In the genomic region with DNA sequence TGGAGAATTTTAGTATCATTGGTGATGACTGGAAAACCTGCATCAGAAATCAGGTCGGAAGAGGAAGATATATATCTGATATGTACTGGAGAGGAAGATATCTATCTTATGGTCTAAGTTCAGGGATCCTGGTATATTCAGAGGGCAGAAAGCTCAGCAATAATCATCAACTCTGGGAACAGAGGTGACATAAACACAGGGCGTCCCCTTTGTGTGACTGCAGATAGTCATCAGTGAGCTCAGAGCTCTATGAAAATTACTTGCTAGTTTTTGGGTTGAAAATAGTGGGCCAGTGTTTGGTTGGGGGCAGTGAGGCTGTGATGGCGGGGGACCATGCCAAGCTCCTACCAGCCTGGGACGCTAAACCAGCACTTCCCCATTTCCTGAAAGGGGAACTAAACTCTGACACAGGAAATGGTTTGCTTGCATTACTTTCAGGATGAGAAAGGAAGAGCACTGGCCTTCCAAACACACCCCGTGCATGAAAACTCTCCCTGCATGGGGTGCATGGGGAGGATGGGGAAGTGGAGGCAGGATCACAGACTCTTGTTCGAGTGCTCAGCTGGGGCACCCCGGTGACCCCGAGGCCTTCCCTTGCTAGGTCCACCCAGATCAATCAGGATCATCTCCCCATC, we compare ENCODE assay signal across 9 cellular contexts. TPM values are rescaled to one million over a fixed set of nuclear protein-coding genes. Genes with fewer than 3 reads are reported as not detected.
A peak's percentile ranks its signal among the peaks of the same experiment; 100 is the strongest.
DNase-seq lines count a peak whose midpoint lies in the region; ATAC-seq and TF ChIP-seq lines count a peak whose summit lies in the region.
"Had no signal": no experiment of that assay in that cellular context is flagged by ENCODE, and none has a peak within 500 bp of the region (broad histone marks: within the 10 kb centered on the region; RNA-seq: fewer than 3 reads in every experiment).

No MANE protein-coding gene starts in this region.

- DNase-seq in CD4-positive, alpha-beta T cell: no peak
- DNase-seq in T-cell: peak in 1 of 34 experiments; percentile 15
- DNase-seq in inferior parietal cortex (ENCODE audit: extremely low spot score): peak; percentile 20
- DNase-seq in NCI-H526 (lab: John Stamatoyannopoulos, UW): no peak
- DNase-seq in GM03348 (ENCODE audit: low spot score): no peak
- no peak for DNase-seq in thyroid gland
- DNase-seq: NCI-H1092 had no signal

- 68 to 77% methylated on average over 8 of the region's 8 CpGs for WGBS in thyroid gland, 2 donors

- H3K27ac ChIP-seq in CD4-positive, alpha-beta T cell (ENCODE audit: low read depth, low read length): no peak overlapping the region
- no peak overlapping the region for H3K27ac ChIP-seq in thyroid gland

- ATAC-seq in CD4-positive, alpha-beta T cell (ENCODE audit: poor library complexity): no peak
- peak; percentile 75 for ATAC-seq in GM21447 (IDR thresholded peaks at IDR 0.05; ENCODE audit: unreplicated experiment)
- peak in 3 of 4 experiments; percentile 30 to 46 (median 31) for ATAC-seq in T-cell (replicated peaks in 1 of 4)
- ATAC-seq in HG02938 (IDR thresholded peaks at IDR 0.05; ENCODE audit: unreplicated experiment): no peak

- intact Hi-C loops in CD4-positive, alpha-beta T cell (cut with DNase I, micrococcal nuclease): loop anchor here in 1 of 2 experiments (2.0 kb wide), 1 partner anchor 28 kb away; a partner anchor contains a TSS
- intact Hi-C loops in thyroid gland (cut with DNase I): no loop called here

- peaks cover 10% of the 10 kb centered on the region for H3K9me3 ChIP-seq in CD4-positive, alpha-beta T cell (ENCODE audit: control insufficient read depth, low read length)
- H3K9me3 ChIP-seq in thyroid gland: no peaks in the 10 kb centered on the region

- H3K4me3 ChIP-seq in thyroid gland (replicated peaks in 1 of 3): no peak overlapping the region

- CTCF ChIA-PET in CD4-positive, alpha-beta T cell (lab: Charles Lee): interaction anchor here (1.2 to 1.6 kb wide), 3 partner anchors 10 to 38 kb away, joined by 3 to 9 read pairs (median 3); a partner anchor contains a TSS
- CTCF ChIA-PET in T-cell (lab: Charles Lee): interaction anchor here in 1 of 2 donors (0.6 to 1.5 kb wide), 5 partner anchors 12 to 97 kb away, joined by 3 to 5 read pairs (median 3); a partner anchor contains a TSS

- no peaks in the 10 kb centered on the region for H3K27me3 ChIP-seq in CD4-positive, alpha-beta T cell (ENCODE audit: control insufficient read depth, insufficient read depth, low read length)
- H3K27me3 ChIP-seq in thyroid gland: no peaks in the 10 kb centered on the region

- POLR2A ChIA-PET in CD4-positive, alpha-beta T cell (lab: Charles Lee): interaction anchor here (0.9 to 1.9 kb wide), 6 partner anchors 11 to 33 kb away, joined by 3 to 7 read pairs (median 5); a partner anchor contains a TSS
- POLR2A ChIA-PET in T-cell (lab: Charles Lee): interaction anchor here in 1 of 2 donors (0.7 kb wide), 1 partner anchor 58 kb away, joined by 3 read pairs; no protein-coding TSS in a partner anchor

- peak overlapping the region; percentile 71 for H3K27ac Mint-ChIP-seq in CD4-positive, alpha-beta T cell
- H3K27ac Mint-ChIP-seq in T-cell: peak overlapping the region; percentile 82

- TF ChIP-seq CTCF in CD4-positive, alpha-beta T cell (IDR thresholded peaks at IDR 0.05): no peak
- no peak for TF ChIP-seq CTCF in thyroid gland (IDR thresholded peaks at IDR 0.05)

- TF ChIP-seq POLR2A in thyroid gland (IDR thresholded peaks at IDR 0.05): no peak

- peaks cover 16% of the 10 kb centered on the region for H3K36me3 Mint-ChIP-seq in CD4-positive, alpha-beta T cell (ENCODE audit: low read depth)
- peaks cover 31% of the 10 kb centered on the region for H3K36me3 Mint-ChIP-seq in T-cell

- no peaks in the 10 kb centered on the region for H3K36me3 ChIP-seq in thyroid gland

- no peak overlapping the region for H3K4me3 Mint-ChIP-seq in CD4-positive, alpha-beta T cell
- H3K4me3 Mint-ChIP-seq in T-cell: peak overlapping the region in 1 of 3 donors; percentile 37

- peaks cover under 1% of the 10 kb centered on the region for H3K9me3 Mint-ChIP-seq in CD4-positive, alpha-beta T cell
- peaks cover 11 to 12% (median 12%) of the 10 kb centered on the region in 3 donors for H3K9me3 Mint-ChIP-seq in T-cell

- H3K27me3 Mint-ChIP-seq in CD4-positive, alpha-beta T cell: no peaks in the 10 kb centered on the region
- no peaks in the 10 kb centered on the region for H3K27me3 Mint-ChIP-seq in T-cell

- peaks cover 50% of the 10 kb centered on the region for H3K4me1 Mint-ChIP-seq in CD4-positive, alpha-beta T cell (ENCODE audit: low read depth)
- peaks cover 21 to 49% (median 47%) of the 10 kb centered on the region in 3 donors for H3K4me1 Mint-ChIP-seq in T-cell

- no peaks in the 10 kb centered on the region for H3K4me1 ChIP-seq in thyroid gland

RNA-seq across cellular contexts. Expression of a gene that starts 15.8 kb away (rescaled TPM):
- 1 to 10 TPM; 4.5 to 5.3 TPM for total RNA-seq in CD4-positive, alpha-beta T cell
- total RNA-seq in T-cell: 1 to 10 TPM; 2.4 to 7.6 (median 3.1) TPM
- total RNA-seq in thyroid gland: 1 to 10 TPM in 1 of 4 donors, under 1 TPM in 3; 0.40 to 1.6 (median 0.68) TPM

RNA-seq across cellular contexts. Expression of a gene that starts 28.1 kb away (rescaled TPM):
- total RNA-seq in CD4-positive, alpha-beta T cell: 10 to 100 TPM; 26.6 TPM
- total RNA-seq in T-cell (10 to 100 TPM; 38.8 to 85.2 (median 69.6) TPM), thyroid gland (1 to 10 TPM in 3 of 4 donors, under 1 TPM in 1; 0.78 to 1.7 (median 1.3) TPM)

RNA-seq across cellular contexts. Expression of a gene that starts 32.7 kb away (rescaled TPM):
- 100 to 1,000 TPM; 360 to 373 TPM for total RNA-seq in CD4-positive, alpha-beta T cell
- total RNA-seq in T-cell (100 to 1,000 TPM; 243 to 380 (median 294) TPM), thyroid gland (100 to 1,000 TPM in 1 of 4 donors, 10 to 100 TPM in 3; 79.2 to 180 (median 92.4) TPM)

Comparison
In these comparisons a context has a peak if more than half of its experiments do, and no peak if none do; other contexts are left out.
1. ATAC-seq: peak in GM21447 (single experiment) and T-cell (3 of 4); none in CD4-positive, alpha-beta T cell (single experiment) and HG02938 (single experiment).
2. RNA of a gene that starts 28.1 kb away (total RNA-seq): 38.8 to 85.2 TPM in T-cell and 26.6 TPM in CD4-positive, alpha-beta T cell; 0.78 to 1.7 TPM in thyroid gland; every median in the first group is over 10 times any median in the second.